Comparison of ENCODE assay signal across 25 cellular contexts in genomic region chr13:29613101-29613500, GRCh38.
"Had no signal": no experiment of that assay in that cellular context is flagged by ENCODE, and none has a peak within 500 bp of the region (broad histone marks: within the 10 kb centered on the region; RNA-seq: fewer than 3 reads in every experiment).

No MANE protein-coding gene starts in this region.

- H3K27me3 ChIP-seq: colonic mucosa, foreskin keratinocyte, gastrocnemius medialis had no signal

- H3K27ac Mint-ChIP-seq: dendritic cell treated with granulocyte-macrophage colony-stimulating factor and Interleukin-4, amounts not matched to agents 40 ng/mL and 50 ng/mL, for 4 days; effector memory CD8-positive, alpha-beta T cell; endodermal cell had no signal

- H3K4me3 Mint-ChIP-seq: dendritic cell treated with granulocyte-macrophage colony-stimulating factor and Interleukin-4, amounts not matched to agents 40 ng/mL and 50 ng/mL, for 4 days; effector memory CD8-positive, alpha-beta T cell; endodermal cell had no signal

- H3K4me3 ChIP-seq: colonic mucosa, coronary artery, dorsolateral prefrontal cortex, esophagus muscularis mucosa, esophagus squamous epithelium, gastrocnemius medialis, gastroesophageal sphincter, heart left ventricle, heart right ventricle had no signal

- DNase-seq: colonic mucosa; cortex of kidney; dermis blood vessel endothelial cell; dorsolateral prefrontal cortex; effector CD4-positive, alpha-beta T cell; effector CD8-positive, alpha-beta T cell; effector memory CD4-positive, alpha-beta T cell; effector memory CD8-positive, alpha-beta T cell; endodermal cell; erythroblast; esophagus squamous epithelium; foreskin fibroblast; foreskin keratinocyte; foreskin melanocyte; gastrocnemius medialis; glutamatergic neuron; head of caudate nucleus; heart left ventricle; heart right ventricle had no signal

- H3K27ac ChIP-seq: colonic mucosa, coronary artery, dorsolateral prefrontal cortex, epithelial cell of prostate, esophagus muscularis mucosa, esophagus squamous epithelium, foreskin keratinocyte, gastrocnemius medialis, gastroesophageal sphincter, heart left ventricle, heart right ventricle had no signal

- ATAC-seq: effector memory CD8-positive, alpha-beta T cell; esophagus mucosa; foreskin keratinocyte; gastrocnemius medialis; gastroesophageal sphincter; heart left ventricle; heart right ventricle had no signal

- H3K4me1 ChIP-seq: colonic mucosa, esophagus muscularis mucosa, esophagus squamous epithelium, gastrocnemius medialis, gastroesophageal sphincter, heart right ventricle had no signal

- H3K9me3 ChIP-seq: colonic mucosa, esophagus squamous epithelium, gastrocnemius medialis had no signal

- H3K36me3 ChIP-seq: colonic mucosa, esophagus muscularis mucosa, esophagus squamous epithelium, gastrocnemius medialis, gastroesophageal sphincter, heart left ventricle, heart right ventricle had no signal

- H3K9me3 Mint-ChIP-seq: dendritic cell treated with granulocyte-macrophage colony-stimulating factor and Interleukin-4, amounts not matched to agents 40 ng/mL and 50 ng/mL, for 4 days; effector memory CD8-positive, alpha-beta T cell had no signal
